ENCODE assay signal across 8 cellular contexts in genomic region chr6:4136354-4136831, GRCh38. TPM values are rescaled to one million over a fixed set of nuclear protein-coding genes. Genes with fewer than 3 reads are reported as not detected.
A peak's percentile ranks its signal among the peaks of the same experiment; 100 is the strongest.
DNase-seq lines count a peak whose midpoint lies in the region; ATAC-seq and TF ChIP-seq lines count a peak whose summit lies in the region.

No MANE protein-coding gene starts in this region.

- H3K27me3 ChIP-seq in sigmoid colon = no peaks in the 10 kb centered on the region

- ATAC-seq in GM21360 (IDR thresholded peaks at IDR 0.05; ENCODE audit: unreplicated experiment) (no peak), GM19397 (IDR thresholded peaks at IDR 0.05; ENCODE audit: unreplicated experiment) (no peak)

- H3K27ac ChIP-seq in VCaP = peak overlapping the region; percentile 64
- peak overlapping the region; percentile 90 to 97 (median 93) for H3K27ac ChIP-seq in sigmoid colon

- no peak for TF ChIP-seq EP300 in sigmoid colon (IDR thresholded peaks at IDR 0.05)

- H3K4me3 ChIP-seq in GM12875 (ENCODE audit: low read depth, low read length) (peak overlapping the region; percentile 56), foreskin fibroblast (ENCODE audit: low read depth in 1 of 2, low read length in 2 of 2) (peak overlapping the region; percentile 64 to 81), sigmoid colon (peak overlapping the region; percentile 66 to 93 (median 80))

- intact Hi-C loops in sigmoid colon (cut with DNase I) = loop anchor here (2.0 to 10.0 kb wide), 6 partner anchors 18 to 888 kb away; partner anchors contain the start of genes CDYL and PXDC1

- H3K4me1 ChIP-seq in sigmoid colon = peaks cover 0 to 24% (median 21%) of the 10 kb centered on the region in 4 donors

- no peak for DNase-seq in foreskin fibroblast
- DNase-seq in sigmoid colon = no peak
- no peak for DNase-seq in NOMO-1 treated with DMSO at 0.1 percent for 48 hours (lab: John Stamatoyannopoulos, UW; ENCODE audit: unreplicated experiment)
- no peak for DNase-seq in GM20000 (ENCODE audit: low spot score)

- no peaks in the 10 kb centered on the region for H3K9me3 ChIP-seq in sigmoid colon

- TF ChIP-seq POLR2A in sigmoid colon (IDR thresholded peaks at IDR 0.05) = no peak

- 14 to 18% methylated on average over 1 of the region's 1 CpG for WGBS in sigmoid colon, 2 donors

- TF ChIP-seq CTCF in GM12875 (IDR thresholded peaks at IDR 0.05; ENCODE audit: borderline replicate concordance, insufficient read depth, low read depth, low read length) (no peak), VCaP (conservative IDR thresholded peaks at IDR 0.05) (no peak), foreskin fibroblast (IDR thresholded peaks at IDR 0.05; ENCODE audit: low read depth, low read length) (no peak), sigmoid colon (IDR thresholded peaks at IDR 0.05) (no peak), GM20000 (IDR thresholded peaks at IDR 0.05; ENCODE audit: extremely low read depth, missing control alignments) (no peak)

- peaks cover 0 to 13% (median 2%) of the 10 kb centered on the region in 4 donors for H3K36me3 ChIP-seq in sigmoid colon

RNA-seq across cellular contexts. Expression of gene ECI2, which starts 1.0 kb away (rescaled TPM):
- total RNA-seq in sigmoid colon = 10 to 100 TPM; 30.0 to 46.2 (median 39.9) TPM
- 100 to 1,000 TPM in 1 of 3 donors, 10 to 100 TPM in 2; 61.2 to 100 (median 94.1) TPM for polyA plus RNA-seq in sigmoid colon

RNA-seq across cellular contexts. Expression of gene FAM217A, which starts 57.5 kb away (rescaled TPM):
- total RNA-seq in sigmoid colon = not detected
- under 1 TPM in 1 of 3 donors, not detected in 2; 0.03 TPM for polyA plus RNA-seq in sigmoid colon
